Comparison of ENCODE assay signal across 13 cellular contexts in the genomic region with DNA sequence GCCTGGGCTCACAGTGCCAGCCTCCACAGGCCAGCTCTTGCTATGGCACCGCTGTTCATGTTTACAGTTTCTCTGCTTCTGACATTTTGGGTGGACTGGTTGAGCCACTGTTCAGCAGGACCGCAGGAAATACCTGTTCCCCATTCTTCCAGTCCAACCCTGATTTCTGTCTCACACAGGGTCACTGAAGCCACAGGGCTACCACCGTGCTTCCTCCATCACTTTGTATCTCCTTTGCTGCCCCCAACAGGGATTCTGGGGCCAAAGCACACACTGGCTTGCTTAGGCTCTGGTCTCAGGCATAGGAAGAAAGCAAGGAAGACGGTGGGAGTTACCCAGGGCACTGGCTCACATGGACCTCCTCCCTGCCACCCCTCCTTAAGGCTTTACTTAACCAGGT.
A peak's percentile ranks its signal among the peaks of the same experiment; 100 is the strongest.
DNase-seq lines count a peak whose midpoint lies in the region; ATAC-seq, FAIRE-seq and TF ChIP-seq lines count a peak whose summit lies in the region.
"Had no signal": no experiment of that assay in that cellular context is flagged by ENCODE, and none has a peak within 500 bp of the region (broad histone marks: within the 10 kb centered on the region; RNA-seq: fewer than 3 reads in every experiment).

No MANE protein-coding gene starts in this region.

- FAIRE-seq in K562 (lab: Jason Lieb, UNC), result peak; percentile 68
- FAIRE-seq: endometrium, pancreas, urothelium cell line had no signal

- BruUV-seq in K562 (replicated peaks; lab: Mats Ljungman, UMichigan), result no TSS peak

- no peak overlapping the region for H3K4me2 ChIP-seq in K562 (ENCODE audit: insufficient read depth, low read length)

- 0 out of 2 replicates have a peak, but pooled peaks cover 4% of the 10 kb centered on the region for H4K20me1 ChIP-seq in K562 (replicated peaks; ENCODE audit: control insufficient read depth, insufficient read depth, low read length)

- H3K4me1 ChIP-seq in K562 (replicated peaks in 1 of 2; ENCODE audit: control insufficient read depth in 2 of 2, insufficient read depth in 2 of 2, low read length in 2 of 2) (no peaks in the 10 kb centered on the region), sigmoid colon (peaks cover 0 to 9% (median 8%) of the 10 kb centered on the region in 4 donors)
- H3K4me1 ChIP-seq: pancreas had no signal

- POLR2A ChIA-PET in K562 (lab: Yijun Ruan, JAX), result interaction anchor here (0.7 kb wide), 1 partner anchor 445 kb away, joined by 3 read pairs; no protein-coding TSS in a partner anchor

- in situ Hi-C loops in K562 (cut with MboI), result no loop called here

- H3K36me3 ChIP-seq in K562 (ENCODE audit: control insufficient read depth, insufficient read depth, low read length), result no peaks in the 10 kb centered on the region
- no peaks in the 10 kb centered on the region for H3K36me3 ChIP-seq in sigmoid colon
- H3K36me3 ChIP-seq: pancreas had no signal

- ATAC-seq in K562 (peak; percentile 84), HG03139 (IDR thresholded peaks at IDR 0.05; ENCODE audit: unreplicated experiment) (no peak), HG03025 (IDR thresholded peaks at IDR 0.05; ENCODE audit: low FRiP score, unreplicated experiment) (no peak)
- ATAC-seq: pancreas had no signal

- TF ChIP-seq EP300 in K562 (IDR thresholded peaks at IDR 0.05; ENCODE audit: low read length) (no peak), sigmoid colon (IDR thresholded peaks at IDR 0.05) (no peak)

- H3K27ac ChIP-seq in K562 (ENCODE audit: extremely low read depth, low read depth, low read length) (no peak overlapping the region), sigmoid colon (no peak overlapping the region)
- H3K27ac ChIP-seq: pancreas had no signal

- CTCF ChIA-PET in K562 (lab: Yijun Ruan, JAX; ENCODE audit: low intra/inter-chr PET ratio), result no interaction called here

- TF ChIP-seq POLR2A in K562 (conservative IDR thresholded peaks at IDR 0.05) (no peak), sigmoid colon (IDR thresholded peaks at IDR 0.05) (no peak)

- H3K9me1 ChIP-seq in K562 (ENCODE audit: control insufficient read depth, insufficient read depth, low read length), result no peaks in the 10 kb centered on the region

- H3K27me3 ChIP-seq in K562 (ENCODE audit: control insufficient read depth in 2 of 2, insufficient read depth in 2 of 2, low read length in 2 of 2) (peaks cover 3 to 10% of the 10 kb centered on the region in 2 experiments; a peak in 3 of 5 replicates), sigmoid colon (no peaks in the 10 kb centered on the region)
- H3K27me3 ChIP-seq: pancreas had no signal

- no peak overlapping the region for H3K9ac ChIP-seq in K562 (ENCODE audit: insufficient read depth in 1 of 2, low read depth in 2 of 2, low read length in 2 of 2)

- no peaks in the 10 kb centered on the region for H3K79me2 ChIP-seq in K562 (ENCODE audit: control insufficient read depth, insufficient read depth, low read length)

- WGBS in K562 (ENCODE audit: insufficient coverage, low coverage, missing lambda C conversion rate), result 0% methylated on average over 4 of the region's 4 CpGs
- WGBS in sigmoid colon, 2 donors, result 49 to 50% methylated on average over 4 of the region's 4 CpGs

- TF ChIP-seq CTCF in K562 (IDR thresholded peaks at IDR 0.05 in 2 of 3, conservative IDR thresholded peaks at IDR 0.05 in 1 of 3; ENCODE audit: insufficient read depth in 2 of 3, low read depth in 1 of 3, low read length in 3 of 3) (peak; percentile 32 to 48 (median 35); a peak in 3 of 6 replicates), sigmoid colon (IDR thresholded peaks at IDR 0.05) (no peak)

- DNase-seq in NCI-H526 (lab: John Stamatoyannopoulos, UW), result peak; percentile 13 to 34
- DNase-seq in NCI-H526 treated with DMSO at 0.1 percent for 48 hours (lab: John Stamatoyannopoulos, UW), result no peak
- DNase-seq in NAMALWA (ENCODE audit: low spot score), result peak; percentile 29
- DNase-seq in K562 (ENCODE audit: extremely low read depth in 1 of 4, low spot score in 3 of 4), result peak in 1 of 4 experiments; percentile 21
- peak; percentile 23 for DNase-seq in pons (ENCODE audit: low spot score)
- DNase-seq in sigmoid colon, result no peak
- DNase-seq: activated CD4-positive, alpha-beta memory T cell treated with anti-CD3 and anti-CD28 coated beads, Interleukin-2, amount 10 ng/mL, durations not matched to agents 7 days and 5 days; activated effector memory CD4-positive, alpha-beta T cell treated with anti-CD3 and anti-CD28 coated beads, Interleukin-2, amount 50 U/mL, for 16 hours; pancreas had no signal

- no peaks in the 10 kb centered on the region for H3K9me3 ChIP-seq in K562 (replicated peaks; ENCODE audit: control insufficient read depth, insufficient read depth, low read depth, low read length)
- peaks cover 0 to 5% (median 0%) of the 10 kb centered on the region in 4 donors for H3K9me3 ChIP-seq in sigmoid colon
- H3K9me3 ChIP-seq: pancreas had no signal

- peak in 1 of 2 experiments; percentile 33; a peak in 1 of 4 replicates for TF ChIP-seq RAD21 in K562 (CRISPR knock-in tag; conservative IDR thresholded peaks at IDR 0.05 in 1 of 2, IDR thresholded peaks at IDR 0.05 in 1 of 2)

- intact Hi-C loops in K562 (cut with micrococcal nuclease), result no loop called here
- intact Hi-C loops in sigmoid colon (cut with DNase I), result no loop called here

- H3K4me3 ChIP-seq in K562 (no peak overlapping the region), sigmoid colon (no peak overlapping the region)
- H3K4me3 ChIP-seq: pancreas had no signal

- no peak overlapping the region for H2AFZ ChIP-seq in K562 (ENCODE audit: low read depth, low read length)

TF ChIP-seq in K562, 482 proteins besides CTCF, POLR2A, EP300 and RAD21:
- TF ChIP-seq CTCFL (IDR thresholded peaks at IDR 0.05; ENCODE audit: borderline replicate concordance, insufficient read depth, low read depth, low read length, poor library complexity, severe bottlenecking) (peak; percentile 19), ZFPM2 (CRISPR knock-in tag; IDR thresholded peaks at IDR 0.05) (no peak), CBX1 (IDR thresholded peaks at IDR 0.05; ENCODE audit: low read depth) (no peak)

Comparison
In these comparisons a context has a peak if more than half of its experiments do, and no peak if none do; other contexts are left out.
1. DNase-seq: peak in NCI-H526 (2 of 2), NAMALWA (single experiment) and pons (single experiment); none in NCI-H526 treated with DMSO at 0.1 percent for 48 hours (single experiment) and sigmoid colon (single experiment).
2. CTCF ChIP-seq: peak in K562 (3 of 3); none in sigmoid colon (0 of 4).